In genomic region chr2:109185801-109186570, GRCh38 we compare ENCODE assay signal across 12 cellular contexts. TPM values are rescaled to one million over a fixed set of nuclear protein-coding genes. Genes with fewer than 3 reads are reported as not detected.
A peak's percentile ranks its signal among the peaks of the same experiment; 100 is the strongest.
DNase-seq lines count a peak whose midpoint lies in the region; ATAC-seq and TF ChIP-seq lines count a peak whose summit lies in the region.
"Had no signal": no experiment of that assay in that cellular context is flagged by ENCODE, and none has a peak within 500 bp of the region (broad histone marks: within the 10 kb centered on the region; RNA-seq: fewer than 3 reads in every experiment).

No MANE protein-coding gene starts in this region.

- H3K27ac ChIP-seq in sigmoid colon: peak overlapping the region; percentile 80 to 87 (median 86)

- H3K27me3 ChIP-seq in sigmoid colon: no peaks in the 10 kb centered on the region

- peak in 2 of 4 donors; percentile 82 to 95 for TF ChIP-seq EP300 in sigmoid colon (IDR thresholded peaks at IDR 0.05)

- WGBS in sigmoid colon, 2 donors: 83 to 86% methylated on average over 16 of the region's 16 CpGs

- DNase-seq in EH (ENCODE audit: low read depth): peak; percentile 94
- DNase-seq in islet precursor cell: peak; percentile 41
- peak; percentile 88 for DNase-seq in sigmoid colon
- no peak for DNase-seq in GM13976 (ENCODE audit: low spot score)
- DNase-seq in cerebellar cortex (ENCODE audit: low spot score): no peak
- DNase-seq in activated CD4-positive, alpha-beta T cell treated with anti-CD3 and anti-CD28 coated beads, Interleukin-2, amount 10 ng/mL, durations not matched to agents 24 days and 14 days: no peak
- DNase-seq: activated B cell treated with CpG ODN at 0.5 μM for 24 hours; activated naive CD4-positive, alpha-beta T cell treated with anti-CD3 and anti-CD28 coated beads for 36 hours; CD8-positive, alpha-beta memory T cell; PC-3 had no signal

- H3K27ac Mint-ChIP-seq in brain: peak overlapping the region in 3 of 5 experiments; percentile 15 to 94 (median 85)
- no peak overlapping the region for H3K27ac Mint-ChIP-seq in activated CD4-positive, alpha-beta T cell treated with anti-CD3 and anti-CD28 coated beads, Interleukin-2, amount 10 ng/mL, durations not matched to agents 24 days and 14 days
- H3K27ac Mint-ChIP-seq: activated B cell treated with CpG ODN at 0.5 μM for 24 hours; activated naive CD4-positive, alpha-beta T cell treated with anti-CD3 and anti-CD28 coated beads for 36 hours had no signal

- ATAC-seq in HG03175 (IDR thresholded peaks at IDR 0.05; ENCODE audit: unreplicated experiment): no peak
- ATAC-seq: PC-3 had no signal

- H3K27me3 Mint-ChIP-seq in brain: no peaks in the 10 kb centered on the region
- H3K27me3 Mint-ChIP-seq in activated CD4-positive, alpha-beta T cell treated with anti-CD3 and anti-CD28 coated beads, Interleukin-2, amount 10 ng/mL, durations not matched to agents 24 days and 14 days: peaks cover 29% of the 10 kb centered on the region

- H3K9me3 ChIP-seq in sigmoid colon: no peaks in the 10 kb centered on the region

- in situ Hi-C loops in GM13976 (cut with MboI; ENCODE audit: low sequenced_read_pairs, unreplicated experiment): no loop called here

- peaks cover 0 to 61% (median 39%) of the 10 kb centered on the region in 4 donors for H3K4me1 ChIP-seq in sigmoid colon

- peaks cover 3 to 11% (median 4%) of the 10 kb centered on the region in 5 experiments for H3K9me3 Mint-ChIP-seq in brain
- peaks cover 3% of the 10 kb centered on the region for H3K9me3 Mint-ChIP-seq in activated CD4-positive, alpha-beta T cell treated with anti-CD3 and anti-CD28 coated beads, Interleukin-2, amount 10 ng/mL, durations not matched to agents 24 days and 14 days

- peaks cover 13% of the 10 kb centered on the region for H3K36me3 Mint-ChIP-seq in brain
- no peaks in the 10 kb centered on the region for H3K36me3 Mint-ChIP-seq in activated CD4-positive, alpha-beta T cell treated with anti-CD3 and anti-CD28 coated beads, Interleukin-2, amount 10 ng/mL, durations not matched to agents 24 days and 14 days (ENCODE audit: low read depth)
- H3K36me3 Mint-ChIP-seq: CD8-positive, alpha-beta memory T cell had no signal

- H3K36me3 ChIP-seq in sigmoid colon: no peaks in the 10 kb centered on the region

- no peak for TF ChIP-seq POLR2A in sigmoid colon (IDR thresholded peaks at IDR 0.05)

- TF ChIP-seq CTCF in brain (conservative IDR thresholded peaks at IDR 0.05) (no peak), sigmoid colon (IDR thresholded peaks at IDR 0.05) (peak in 2 of 4 experiments; percentile 10 to 38), GM13976 (IDR thresholded peaks at IDR 0.05; ENCODE audit: borderline replicate concordance, control extremely low read depth, extremely low read depth, insufficient read depth, missing control alignments) (no peak)

- H3K4me3 Mint-ChIP-seq in brain: peak overlapping the region in 1 of 5 experiments; percentile 46
- no peak overlapping the region for H3K4me3 Mint-ChIP-seq in activated CD4-positive, alpha-beta T cell treated with anti-CD3 and anti-CD28 coated beads, Interleukin-2, amount 10 ng/mL, durations not matched to agents 24 days and 14 days
- H3K4me3 Mint-ChIP-seq: activated B cell treated with CpG ODN at 0.5 μM for 24 hours; activated naive CD4-positive, alpha-beta T cell treated with anti-CD3 and anti-CD28 coated beads for 36 hours; CD8-positive, alpha-beta memory T cell had no signal

- no peak overlapping the region for H3K4me3 ChIP-seq in sigmoid colon

- peaks cover 57% of the 10 kb centered on the region for H3K4me1 Mint-ChIP-seq in brain
- no peaks in the 10 kb centered on the region for H3K4me1 Mint-ChIP-seq in activated CD4-positive, alpha-beta T cell treated with anti-CD3 and anti-CD28 coated beads, Interleukin-2, amount 10 ng/mL, durations not matched to agents 24 days and 14 days
- H3K4me1 Mint-ChIP-seq: activated B cell treated with CpG ODN at 0.5 μM for 24 hours; CD8-positive, alpha-beta memory T cell had no signal

- intact Hi-C loops in sigmoid colon (cut with DNase I): no loop called here
- intact Hi-C loops in activated CD4-positive, alpha-beta T cell treated with anti-CD3 and anti-CD28 coated beads, Interleukin-2, amount 10 ng/mL, durations not matched to agents 24 days and 14 days (cut with micrococcal nuclease): no loop called here

RNA-seq across cellular contexts. Expression of gene SH3RF3, which starts 57.0 kb away (rescaled TPM):
- 2.3 TPM for polyA plus RNA-seq in brain (ENCODE audit: insufficient read depth, low read depth, low replicate concordance)
- total RNA-seq in sigmoid colon: 10 to 100 TPM in 1 of 4 donors, 1 to 10 TPM in 3; 1.6 to 10.0 (median 7.6) TPM
- 1 to 10 TPM in 2 of 3 donors, under 1 TPM in 1; 0.69 to 3.4 (median 1.2) TPM for polyA plus RNA-seq in sigmoid colon
- total RNA-seq in activated CD4-positive, alpha-beta T cell treated with anti-CD3 and anti-CD28 coated beads, Interleukin-2, amount 10 ng/mL, durations not matched to agents 24 days and 14 days: 0.47 TPM in 2 replicates

Comparison
In these comparisons a context has a peak if more than half of its experiments do, and no peak if none do; other contexts are left out.
1. DNase-seq: peak in EH (single experiment), islet precursor cell (single experiment) and sigmoid colon (single experiment); none in GM13976 (single experiment), cerebellar cortex (single experiment) and activated CD4-positive, alpha-beta T cell treated with anti-CD3 and anti-CD28 coated beads, Interleukin-2, amount 10 ng/mL, durations not matched to agents 24 days and 14 days (single experiment).